18 cellular contexts compared by ENCODE assay signal in the genomic region with DNA sequence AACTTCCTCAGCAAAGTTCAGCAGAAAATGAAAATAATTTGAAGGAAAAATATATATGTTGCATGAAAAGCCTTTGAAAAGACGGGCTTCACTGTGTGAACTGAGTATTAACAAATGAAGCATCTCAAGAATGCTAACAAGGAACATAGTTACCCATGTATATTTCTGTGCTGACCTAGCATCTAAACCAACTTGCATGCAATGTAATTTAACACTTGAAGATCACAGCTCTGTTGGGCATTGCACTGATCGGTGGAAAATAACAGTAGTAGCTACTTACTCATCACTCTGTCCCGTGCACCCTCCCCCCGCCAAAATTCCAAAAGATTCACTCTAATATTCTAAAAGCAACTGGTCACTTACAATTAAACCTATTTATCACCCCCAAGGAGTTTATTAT.
DNase-seq lines count a peak whose midpoint lies in the region; ATAC-seq, FAIRE-seq and TF ChIP-seq lines count a peak whose summit lies in the region.
"Had no signal": no experiment of that assay in that cellular context is flagged by ENCODE, and none has a peak within 500 bp of the region (broad histone marks: within the 10 kb centered on the region; RNA-seq: fewer than 3 reads in every experiment).

No MANE protein-coding gene starts in this region.

- H2AFZ ChIP-seq in astrocyte (ENCODE audit: low read depth, low read length) = no peak overlapping the region

- H3K36me3 Mint-ChIP-seq in astrocyte (ENCODE audit: low read depth, unreplicated experiment) = peaks cover 2% of the 10 kb centered on the region
- H3K36me3 Mint-ChIP-seq: CD14-positive monocyte had no signal

- H3K4me3 ChIP-seq in astrocyte (ENCODE audit: insufficient read depth, low read depth, low read length) (no peak overlapping the region), retinal pigment epithelial cell (ENCODE audit: low read length) (no peak overlapping the region), suprapubic skin (no peak overlapping the region)
- H3K4me3 ChIP-seq: MG63 had no signal

- H3K36me3 ChIP-seq in astrocyte (ENCODE audit: insufficient read depth, low read length) = no peaks in the 10 kb centered on the region
- H3K36me3 ChIP-seq in suprapubic skin = no peaks in the 10 kb centered on the region
- H3K36me3 ChIP-seq: MG63 had no signal

- TF ChIP-seq EP300 in suprapubic skin (IDR thresholded peaks at IDR 0.05) = no peak

- H3K27ac Mint-ChIP-seq in astrocyte (ENCODE audit: unreplicated experiment) = peak overlapping the region; percentile 70
- H3K27ac Mint-ChIP-seq: CD14-positive monocyte, HFFc6 had no signal

- H3K9ac ChIP-seq in astrocyte (ENCODE audit: low read length) = no peak overlapping the region
- H3K9ac ChIP-seq: KMS-11 had no signal

- peaks cover 8% of the 10 kb centered on the region for H3K4me1 Mint-ChIP-seq in astrocyte (ENCODE audit: low read depth, unreplicated experiment)

- no peak for ATAC-seq in HG02571 (IDR thresholded peaks at IDR 0.05; ENCODE audit: unreplicated experiment)

- H3K79me2 ChIP-seq in astrocyte (ENCODE audit: insufficient read depth, low read length) = no peaks in the 10 kb centered on the region

- H3K27me3 ChIP-seq in astrocyte (ENCODE audit: insufficient read depth, low read length) (no peaks in the 10 kb centered on the region), suprapubic skin (no peaks in the 10 kb centered on the region)

- H3K27me3 Mint-ChIP-seq in astrocyte (ENCODE audit: low read depth, unreplicated experiment) = peaks cover 2% of the 10 kb centered on the region

- no peak overlapping the region for H3K4me3 Mint-ChIP-seq in astrocyte (ENCODE audit: unreplicated experiment)
- H3K4me3 Mint-ChIP-seq: CD14-positive monocyte, HFFc6 had no signal

- H3K4me1 ChIP-seq in astrocyte (ENCODE audit: insufficient read depth, low read length) (no peaks in the 10 kb centered on the region), suprapubic skin (no peaks in the 10 kb centered on the region)

- peaks cover 4% of the 10 kb centered on the region for H3K9me3 Mint-ChIP-seq in astrocyte (ENCODE audit: unreplicated experiment)

- no peak overlapping the region for H3K4me2 ChIP-seq in astrocyte (ENCODE audit: low read length)
- H3K4me2 ChIP-seq: KMS-11 had no signal

- no peak for FAIRE-seq in astrocyte (lab: Jason Lieb, UNC)

- no peak for TF ChIP-seq POLR2A in suprapubic skin (IDR thresholded peaks at IDR 0.05)

- H3K9me3 ChIP-seq in astrocyte (ENCODE audit: insufficient read depth, low read depth, low read length) (no peaks in the 10 kb centered on the region), suprapubic skin (no peaks in the 10 kb centered on the region)
- H3K9me3 ChIP-seq: MG63 had no signal

- no peaks in the 10 kb centered on the region for H4K20me1 ChIP-seq in astrocyte (ENCODE audit: insufficient read depth, low read length)

- TF ChIP-seq CTCF in astrocyte (IDR thresholded peaks at IDR 0.05; ENCODE audit: insufficient read depth, low read depth, low read length) = no peak
- TF ChIP-seq CTCF in retinal pigment epithelial cell (conservative IDR thresholded peaks at IDR 0.05; ENCODE audit: low read depth, low read length) = no peak
- TF ChIP-seq CTCF in suprapubic skin (IDR thresholded peaks at IDR 0.05) = no peak

- H3K27ac ChIP-seq in astrocyte (ENCODE audit: low read depth, low read length) = no peak overlapping the region
- H3K27ac ChIP-seq in suprapubic skin = no peak overlapping the region
- H3K27ac ChIP-seq: KMS-11 had no signal

- peak; percentile 13 for DNase-seq in COLO829 (ENCODE audit: low spot score)
- DNase-seq in astrocyte (ENCODE audit: low read depth) = peak; percentile 1
- peak; percentile 24 for DNase-seq in foreskin melanocyte
- peak; percentile 12 for DNase-seq in retinal pigment epithelial cell (ENCODE audit: low read depth)
- no peak for DNase-seq in suprapubic skin (ENCODE audit: low spot score in 2 of 2)
- DNase-seq in AG08395 (ENCODE audit: low spot score) = no peak
- no peak for DNase-seq in UCSD-AML1 (lab: John Stamatoyannopoulos, UW; ENCODE audit: unreplicated experiment)
- DNase-seq: Calu3, GDM1, GOT3, HFFc6, MG63, NCI-H1105 treated with DMSO at 0.1 percent for 48 hours, NCI-H187, NCI-H446 had no signal

- WGBS in suprapubic skin = 73% methylated on average over 4 of the region's 4 CpGs

Comparison
In these comparisons a context has a peak if more than half of its experiments do, and no peak if none do; other contexts are left out.
1. DNase-seq: peak in COLO829 (single experiment), astrocyte (single experiment), foreskin melanocyte (single experiment) and retinal pigment epithelial cell (single experiment); none in suprapubic skin (0 of 2), AG08395 (single experiment) and UCSD-AML1 (single experiment).